8 cellular contexts compared by ENCODE assay signal in genomic region chr12:121465921-121466799, GRCh38.
DNase-seq lines count a peak whose midpoint lies in the region; ATAC-seq, FAIRE-seq and TF ChIP-seq lines count a peak whose summit lies in the region.

No MANE protein-coding gene starts in this region.

- H3K4me1 Mint-ChIP-seq in astrocyte (ENCODE audit: low read depth, unreplicated experiment), result peaks cover 9% of the 10 kb centered on the region

- TF ChIP-seq CTCF in astrocyte (IDR thresholded peaks at IDR 0.05; ENCODE audit: insufficient read depth, low read depth, low read length) (no peak), kidney epithelial cell (IDR thresholded peaks at IDR 0.05; ENCODE audit: insufficient read depth, low read length, poor library complexity, severe bottlenecking) (no peak)

- H3K27me3 Mint-ChIP-seq in astrocyte (ENCODE audit: low read depth, unreplicated experiment), result peaks cover 4% of the 10 kb centered on the region

- H3K4me2 ChIP-seq in astrocyte (ENCODE audit: low read length), result peak overlapping the region; percentile 93

- H3K27ac ChIP-seq in astrocyte (ENCODE audit: low read depth, low read length), result peak overlapping the region; percentile 19

- H4K20me1 ChIP-seq in astrocyte (ENCODE audit: insufficient read depth, low read length), result peaks cover 40% of the 10 kb centered on the region

- H3K27ac Mint-ChIP-seq in astrocyte (ENCODE audit: unreplicated experiment), result peak overlapping the region; percentile 81

- FAIRE-seq in astrocyte (lab: Jason Lieb, UNC) (no peak), HTR-8/SVneo (lab: Jason Lieb, UNC) (no peak)

- H3K36me3 ChIP-seq in astrocyte (ENCODE audit: insufficient read depth, low read length) (no peaks in the 10 kb centered on the region), kidney epithelial cell (ENCODE audit: control insufficient read depth, insufficient read depth, low read length) (no peaks in the 10 kb centered on the region)

- H2AFZ ChIP-seq in astrocyte (ENCODE audit: low read depth, low read length), result peak overlapping the region; percentile 53

- H3K79me2 ChIP-seq in astrocyte (ENCODE audit: insufficient read depth, low read length), result peaks cover 47% of the 10 kb centered on the region

- H3K4me3 ChIP-seq in astrocyte (ENCODE audit: insufficient read depth, low read depth, low read length) (peak overlapping the region; percentile 66), kidney epithelial cell (ENCODE audit: low read depth, low read length) (peak overlapping the region; percentile 44)

- H3K27me3 ChIP-seq in astrocyte (ENCODE audit: insufficient read depth, low read length), result no peaks in the 10 kb centered on the region
- H3K27me3 ChIP-seq in kidney epithelial cell (ENCODE audit: control insufficient read depth, insufficient read depth, low read length), result no peaks in the 10 kb centered on the region

- DNase-seq in ACHN (peak; percentile 29), SK-N-DZ (ENCODE audit: low spot score) (peak; percentile 35), astrocyte (ENCODE audit: low read depth) (no peak), kidney epithelial cell (ENCODE audit: low read depth) (no peak), HTR-8/SVneo (ENCODE audit: insufficient read length, low spot score) (no peak)
- DNase-seq in stimulated activated CD8-positive, alpha-beta memory T cell treated with anti-CD3 and anti-CD28 coated beads, Interleukin-12 subunit alpha, Interleukin-12 subunit beta, amount 100 ng/mL, for 24 hours (ENCODE audit: extremely low read depth), result peak; percentile 11

- H3K9me3 ChIP-seq in astrocyte (ENCODE audit: insufficient read depth, low read depth, low read length), result no peaks in the 10 kb centered on the region

- no peaks in the 10 kb centered on the region for H3K36me3 Mint-ChIP-seq in astrocyte (ENCODE audit: low read depth, unreplicated experiment)

- H3K4me3 Mint-ChIP-seq in astrocyte (ENCODE audit: unreplicated experiment), result peak overlapping the region; percentile 91

- H3K9ac ChIP-seq in astrocyte (ENCODE audit: low read length), result peak overlapping the region; percentile 80

- peaks cover 15% of the 10 kb centered on the region for H3K4me1 ChIP-seq in astrocyte (ENCODE audit: insufficient read depth, low read length)

- in situ Hi-C loops in ACHN (cut with HindIII; ENCODE audit: low pct_ligation_motif_present, low pct_unique_long_range_greater_than_20kb, low sequenced_read_pairs), result no loop called here

- H3K9me3 Mint-ChIP-seq in astrocyte (ENCODE audit: unreplicated experiment), result no peaks in the 10 kb centered on the region

- ATAC-seq in GM18867 (IDR thresholded peaks at IDR 0.05; ENCODE audit: unreplicated experiment), result peak; percentile 23
- ATAC-seq in HG03139 (IDR thresholded peaks at IDR 0.05; ENCODE audit: unreplicated experiment), result peak; percentile 7

Comparison
In these comparisons a context has a peak if more than half of its experiments do, and no peak if none do; other contexts are left out.
1. DNase-seq: peak in ACHN (single experiment), SK-N-DZ (single experiment) and stimulated activated CD8-positive, alpha-beta memory T cell treated with anti-CD3 and anti-CD28 coated beads, Interleukin-12 subunit alpha, Interleukin-12 subunit beta, amount 100 ng/mL, for 24 hours (single experiment); none in astrocyte (single experiment), kidney epithelial cell (single experiment) and HTR-8/SVneo (single experiment).